Comparison of ENCODE assay signal across 1 cellular context in the genomic region with DNA sequence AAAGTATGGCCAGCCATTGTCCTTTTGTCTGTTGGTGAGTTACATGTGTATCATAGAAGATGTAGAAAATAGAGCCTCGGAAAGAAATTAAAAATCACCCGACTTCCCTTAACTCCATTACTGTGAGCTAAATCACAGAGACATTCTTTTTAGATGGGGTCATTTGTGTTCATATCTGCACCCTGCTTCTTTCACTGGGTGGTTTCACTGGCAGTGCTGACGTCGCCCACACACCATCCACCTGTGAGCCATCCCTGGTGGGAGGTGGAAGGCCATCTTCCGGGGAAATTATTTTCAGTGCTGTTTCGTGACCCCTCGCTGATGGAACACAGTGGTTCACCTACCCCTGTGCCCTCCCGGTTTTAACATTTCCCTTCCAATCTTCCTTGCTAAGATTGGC.
TF ChIP-seq lines count a peak whose summit lies in the region.

No MANE protein-coding gene starts in this region.

TF ChIP-seq in H1, 55 proteins besides CTCF, POLR2A, EP300 and RAD21 (continued from another document):
- TF ChIP-seq JUN (IDR thresholded peaks at IDR 0.05; ENCODE audit: low read depth, low read length) = no peak
- no peak for TF ChIP-seq JUND (IDR thresholded peaks at IDR 0.05; ENCODE audit: low read length)
- TF ChIP-seq GABPA (IDR thresholded peaks at IDR 0.05; ENCODE audit: borderline replicate concordance, insufficient read depth, low read length) = no peak
